8 cellular contexts compared by ENCODE assay signal in genomic region chrX:53093748-53094583, GRCh38. TPM values are rescaled to one million over a fixed set of nuclear protein-coding genes. Genes with fewer than 3 reads are reported as not detected.
DNase-seq lines count a peak whose midpoint lies in the region; ATAC-seq, FAIRE-seq and TF ChIP-seq lines count a peak whose summit lies in the region.

Gene KANTR (plus strand): TSS chrX:53094142. CDS start chrX:53124273, 30,131 bp downstream.

- H2AK5ac ChIP-seq in mesendoderm (ENCODE audit: low read length) = no peak within 1 kb of the TSS

- H3K9ac ChIP-seq in NT2/D1 (ENCODE audit: insufficient read length, low read depth) (peak within 1 kb of the TSS; percentile 85), endodermal cell (ENCODE audit: extremely low read depth, low read length, poor library complexity, severe bottlenecking) (peak within 1 kb of the TSS; percentile 53), mesendoderm (ENCODE audit: low read length) (peak within 1 kb of the TSS; percentile 58)

- peak within 1 kb of the TSS; percentile 79 for H3K4me3 Mint-ChIP-seq in endodermal cell

- H3K27ac ChIP-seq in endodermal cell (ENCODE audit: low read depth, low read length) = peak within 1 kb of the TSS; percentile 83
- peak within 1 kb of the TSS; percentile 72 for H3K27ac ChIP-seq in mesendoderm (ENCODE audit: low read depth, low read length)

- H3K18ac ChIP-seq in mesendoderm (ENCODE audit: low read length) = no peak within 1 kb of the TSS

- no peak within 1 kb of the TSS for H2BK15ac ChIP-seq in mesendoderm (replicated peaks; ENCODE audit: low read depth)

- no peak within 1 kb of the TSS for H2BK5ac ChIP-seq in mesendoderm (ENCODE audit: low read length)

- peak; percentile 27 for TF ChIP-seq CTCF in endodermal cell (conservative IDR thresholded peaks at IDR 0.05)

- no peak within 1 kb of the TSS for H4K8ac ChIP-seq in mesendoderm (ENCODE audit: low read depth, low read length)

- DNase-seq in COR-L47 (lab: John Stamatoyannopoulos, UW) (peak; percentile 93), HTR-8/SVneo (ENCODE audit: insufficient read length, low spot score) (peak; percentile 81), NT2/D1 (ENCODE audit: low read depth, low spot score) (peak; percentile 91), endodermal cell (peak; percentile 95), mesendoderm (peak; percentile 98)
- peak; percentile 66 for DNase-seq in activated CD8-positive, alpha-beta memory T cell treated with anti-CD3 and anti-CD28 coated beads, Interleukin-2, amount 50 U/mL, for 24 hours (ENCODE audit: extremely low read depth)
- peak; percentile 43 for DNase-seq in stimulated activated CD8-positive, alpha-beta memory T cell treated with anti-CD3 and anti-CD28 coated beads, Interleukin-15, amount 100 ng/mL, for 24 hours (ENCODE audit: low read depth)

- 0% methylated on average over 62 of the region's 67 CpGs; no CpG with 5 or more reads in 1 of the 2 experiments for WGBS in endodermal cell (ENCODE audit: insufficient coverage in 1 of 2, insufficient read length in 1 of 2), 2 experiments
- no CpG with 5 or more reads among the region's 67 CpGs for WGBS in mesendoderm (ENCODE audit: extremely low coverage, insufficient coverage, low lambda C conversion rate)

- peaks cover 3% of the 10 kb centered on the region for H3K36me3 Mint-ChIP-seq in endodermal cell (ENCODE audit: low read depth)

- H3K27me3 Mint-ChIP-seq in endodermal cell (ENCODE audit: insufficient read depth) = no peaks in the 10 kb centered on the region

- peaks cover 2% of the 10 kb centered on the region for H3K36me3 ChIP-seq in NT2/D1 (ENCODE audit: insufficient read depth, insufficient read length, low read length)
- H3K36me3 ChIP-seq in endodermal cell (ENCODE audit: control insufficient read depth, insufficient read depth, low read length) = no peaks in the 10 kb centered on the region
- H3K36me3 ChIP-seq in mesendoderm (ENCODE audit: control insufficient read depth, insufficient read depth, low read length) = no peaks in the 10 kb centered on the region

- peak within 1 kb of the TSS; percentile 50 for H3K4me2 ChIP-seq in mesendoderm (ENCODE audit: low read length)

- H3K4ac ChIP-seq in mesendoderm (ENCODE audit: low read depth, low read length) = no peak within 1 kb of the TSS

- no peaks in the 10 kb centered on the region for H3K4me1 ChIP-seq in NT2/D1 (ENCODE audit: insufficient read depth, insufficient read length)
- no peaks in the 10 kb centered on the region for H3K4me1 ChIP-seq in endodermal cell (ENCODE audit: control insufficient read depth, insufficient read depth, low read length)
- no peaks in the 10 kb centered on the region for H3K4me1 ChIP-seq in mesendoderm (ENCODE audit: control insufficient read depth, low read depth, low read length)

- FAIRE-seq in HTR-8/SVneo (lab: Jason Lieb, UNC) = no peak

- peak within 1 kb of the TSS; percentile 82 for H3K56ac ChIP-seq in mesendoderm (ENCODE audit: low read length)

- peak; percentile 75 for ATAC-seq in GM21367 (IDR thresholded peaks at IDR 0.05; ENCODE audit: unreplicated experiment)

- H3K4me1 Mint-ChIP-seq in endodermal cell = peaks cover 6% of the 10 kb centered on the region

- H3K27me3 ChIP-seq in NT2/D1 (ENCODE audit: insufficient read depth, insufficient read length) (no peaks in the 10 kb centered on the region), endodermal cell (ENCODE audit: control insufficient read depth, insufficient read depth, low read length, poor library complexity, severe bottlenecking) (no peaks in the 10 kb centered on the region), mesendoderm (ENCODE audit: insufficient read depth, low read length, poor library complexity) (no peaks in the 10 kb centered on the region)

- no peaks in the 10 kb centered on the region for H3K9me3 ChIP-seq in NT2/D1 (ENCODE audit: insufficient read depth, low read length)
- no peaks in the 10 kb centered on the region for H3K9me3 ChIP-seq in endodermal cell (ENCODE audit: control insufficient read depth, low read length)

- no peaks in the 10 kb centered on the region for H3K79me1 ChIP-seq in mesendoderm (ENCODE audit: low read length)

- no peak within 1 kb of the TSS for H3K23ac ChIP-seq in mesendoderm (ENCODE audit: low read length)

- H3K27ac Mint-ChIP-seq in endodermal cell = peak within 1 kb of the TSS; percentile 97

- H3K79me2 ChIP-seq in mesendoderm (ENCODE audit: control insufficient read depth, insufficient read depth, low read length) = no peaks in the 10 kb centered on the region

- H3K9me3 Mint-ChIP-seq in endodermal cell = peaks cover 46% of the 10 kb centered on the region

- no peak within 1 kb of the TSS for H4K5ac ChIP-seq in mesendoderm (ENCODE audit: low read length)

- H3K4me3 ChIP-seq in NT2/D1 (ENCODE audit: insufficient read length, low read depth) = peak within 1 kb of the TSS; percentile 75
- H3K4me3 ChIP-seq in endodermal cell (ENCODE audit: low read length) = peak within 1 kb of the TSS; percentile 88
- H3K4me3 ChIP-seq in mesendoderm (ENCODE audit: low read length) = peak within 1 kb of the TSS; percentile 62

- H2BK120ac ChIP-seq in mesendoderm (ENCODE audit: low read depth, low read length) = no peak within 1 kb of the TSS

RNA-seq across cellular contexts. Expression of gene KANTR, which starts in this region (rescaled TPM):
- 10 to 100 TPM; 11.7 to 14.4 TPM for total RNA-seq in endodermal cell
- polyA plus RNA-seq in endodermal cell (2013, experiment 1 of 2) = 5.8 TPM
- polyA plus RNA-seq in endodermal cell (2013, experiment 2 of 2) = 6.5 TPM
- polyA plus RNA-seq in mesendoderm (2013, experiment 1 of 2) = 1.8 TPM
- polyA plus RNA-seq in mesendoderm (2013, experiment 2 of 2) = 1.8 TPM

Comparison
In these comparisons a context has a peak if more than half of its experiments do, and no peak if none do; other contexts are left out.
1. Peak in every context shown above with its lines: DNase-seq, ATAC-seq, H3K4me3 ChIP-seq and H3K27ac ChIP-seq.
2. DNase-seq: peak in every context shown above with its lines; median percentile 98 in mesendoderm; 95 in endodermal cell; 93 in COR-L47; 91 in NT2/D1; 81 in HTR-8/SVneo; 66 in activated CD8-positive, alpha-beta memory T cell treated with anti-CD3 and anti-CD28 coated beads, Interleukin-2, amount 50 U/mL, for 24 hours; 43 in stimulated activated CD8-positive, alpha-beta memory T cell treated with anti-CD3 and anti-CD28 coated beads, Interleukin-15, amount 100 ng/mL, for 24 hours.